22 cellular contexts compared by ENCODE assay signal in the genomic region with DNA sequence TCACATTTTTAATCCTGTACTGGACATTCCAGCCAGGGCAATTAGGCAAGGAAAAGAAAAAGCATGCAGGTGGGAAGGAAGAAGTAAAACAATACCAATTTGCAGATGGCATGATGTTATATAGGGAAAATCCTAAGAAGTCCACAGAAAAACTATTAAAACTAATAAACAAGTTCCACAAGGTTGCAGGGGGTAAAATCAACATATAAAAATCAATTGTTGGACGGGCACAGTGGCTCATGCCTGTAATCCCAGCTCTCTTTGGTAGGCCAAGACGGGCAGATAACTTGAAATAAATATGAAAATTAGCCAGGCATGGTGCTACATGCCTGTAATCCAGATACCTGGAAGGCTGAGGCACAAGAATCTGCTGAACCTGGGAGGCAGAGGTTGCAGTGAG.
"Had no signal": no experiment of that assay in that cellular context is flagged by ENCODE, and none has a peak within 500 bp of the region (broad histone marks: within the 10 kb centered on the region; RNA-seq: fewer than 3 reads in every experiment).

No MANE protein-coding gene starts in this region.

- H3K27me3 ChIP-seq: MG63, SJSA1 had no signal

- H3K9me3 ChIP-seq: MG63, SJSA1 had no signal

- H3K4me1 ChIP-seq: SJSA1 had no signal

- H3K27ac ChIP-seq: HL-60, SJSA1, SK-N-MC had no signal

- H3K4me3 ChIP-seq: MG63, SJSA1, SK-N-MC had no signal

- DNase-seq: KBM-7, MG63, NCI-H1092, NCI-H1105 treated with DMSO at 0.1 percent for 48 hours, NCI-H1417 treated with DMSO at 0.1 percent for 48 hours, NCI-H146, NCI-H1694 treated with DMSO at 0.1 percent for 48 hours, NCI-H1930, NCI-H2081, NCI-H2171, NCI-H226, NCI-H446, NCI-H510A, NCI-H524 treated with DMSO at 0.1 percent for 48 hours, NCI-H69, NCI-H774, Right ventricle myocardium superior, RPMI8226, SIG-M5 had no signal
